8 cellular contexts compared by ENCODE assay signal in genomic region chr10:60778214-60778977, GRCh38.
DNase-seq lines count a peak whose midpoint lies in the region; ATAC-seq, FAIRE-seq and TF ChIP-seq lines count a peak whose summit lies in the region.

TSS of gene CDK1 (plus strand) at chr10:60778478. CDS start at chr10:60780166, 1,688 bp downstream.

- DNase-seq in 8988T, result peak; percentile 61
- DNase-seq in NCI-H2107 treated with DMSO at 0.1 percent for 48 hours (lab: John Stamatoyannopoulos, UW; ENCODE audit: unreplicated experiment), result peak; percentile 95
- peak; percentile 99 for DNase-seq in brain microvascular endothelial cell
- DNase-seq in iPS DF 6.9 (ENCODE audit: low read depth, low spot score), result peak; percentile 93
- DNase-seq in skeletal muscle cell (ENCODE audit: low read depth), result peak; percentile 97

- in situ Hi-C loops in brain microvascular endothelial cell (cut with HindIII; ENCODE audit: low pct_ligation_motif_present, low sequenced_read_pairs), result no loop called here

- TF ChIP-seq CTCF in brain microvascular endothelial cell (IDR thresholded peaks at IDR 0.05; ENCODE audit: low read depth, low read length, missing control alignments), result no peak

- no peaks in the 10 kb centered on the region for H3K9me3 ChIP-seq in iPS DF 6.9 (ENCODE audit: control insufficient read depth, insufficient read depth, low read length)

- ATAC-seq in GM18520 (IDR thresholded peaks at IDR 0.05; ENCODE audit: unreplicated experiment) (peak; percentile 96), HG03064 (IDR thresholded peaks at IDR 0.05; ENCODE audit: low read depth, unreplicated experiment) (peak; percentile 97)

- H3K27me3 ChIP-seq in brain microvascular endothelial cell (replicated peaks) (no peaks in the 10 kb centered on the region), iPS DF 6.9 (ENCODE audit: control insufficient read depth, insufficient read depth, low read length) (no peaks in the 10 kb centered on the region)

- no CpG with 5 or more reads among the region's 59 CpGs for WGBS in iPS DF 6.9 (ENCODE audit: insufficient coverage, insufficient read length)

- peak within 1 kb of the TSS; percentile 53 for H3K27ac ChIP-seq in brain microvascular endothelial cell
- H3K27ac ChIP-seq in iPS DF 6.9 (ENCODE audit: low read length), result no peak within 1 kb of the TSS

- H3K4me1 ChIP-seq in iPS DF 6.9 (ENCODE audit: control insufficient read depth, insufficient read depth, low read length), result no peaks in the 10 kb centered on the region

- FAIRE-seq in TTC549 (lab: Jason Lieb, UNC), result peak; percentile 97

- no peaks in the 10 kb centered on the region for H3K36me3 ChIP-seq in brain microvascular endothelial cell (replicated peaks)
- no peaks in the 10 kb centered on the region; the same call in 1 of the 2 replicates for H3K36me3 ChIP-seq in iPS DF 6.9 (ENCODE audit: control insufficient read depth, insufficient read depth, low read length)

- H3K4me3 ChIP-seq in brain microvascular endothelial cell (ENCODE audit: low read depth, low read length), result peak within 1 kb of the TSS; percentile 80
- H3K4me3 ChIP-seq in iPS DF 6.9 (ENCODE audit: low read length), result peak within 1 kb of the TSS; percentile 95
- H3K4me3 ChIP-seq in skeletal muscle cell (ENCODE audit: low read depth, low read length), result peak within 1 kb of the TSS; percentile 86
